In genomic region chr19:29550896-29551295, GRCh38 we compare ENCODE assay signal across 19 cellular contexts. TPM values are rescaled to one million over a fixed set of nuclear protein-coding genes. Genes with fewer than 3 reads are reported as not detected.
DNase-seq lines count a peak whose midpoint lies in the region; ATAC-seq and TF ChIP-seq lines count a peak whose summit lies in the region.
"Had no signal": no experiment of that assay in that cellular context is flagged by ENCODE, and none has a peak within 500 bp of the region (broad histone marks: within the 10 kb centered on the region; RNA-seq: fewer than 3 reads in every experiment).

No MANE protein-coding gene starts in this region.

- no peaks in the 10 kb centered on the region for H3K4me1 ChIP-seq in left ventricle myocardium inferior
- H3K4me1 ChIP-seq in BE2C, result no peaks in the 10 kb centered on the region
- H3K4me1 ChIP-seq: A549 had no signal

- H3K9me3 ChIP-seq in left ventricle myocardium inferior (replicated peaks), result peaks cover 27% of the 10 kb centered on the region
- no peaks in the 10 kb centered on the region for H3K9me3 ChIP-seq in BE2C

- H3K27ac Mint-ChIP-seq in type B pancreatic cell, result no peak overlapping the region
- H3K27ac Mint-ChIP-seq in stimulated activated memory B cell treated with anti-CD40 and anti-IgM and Interleukin-4, amounts not matched to agents 10 μg/mL and 1 μg/mL and 100 μg/mL, for 72 hours, result no peak overlapping the region
- H3K27ac Mint-ChIP-seq: CD4-positive, alpha-beta memory T cell had no signal

- no peak overlapping the region for H3K27ac ChIP-seq in left ventricle myocardium inferior (replicated peaks)
- H3K27ac ChIP-seq: A549 had no signal

- intact Hi-C loops in cardiac septum (cut with DNase I) (no loop called here), left ventricle myocardium inferior (cut with micrococcal nuclease) (no loop called here)

- TF ChIP-seq CTCF in left ventricle myocardium inferior (IDR thresholded peaks at IDR 0.05; ENCODE audit: borderline replicate concordance), result no peak
- TF ChIP-seq CTCF in type B pancreatic cell (conservative IDR thresholded peaks at IDR 0.05), result no peak
- no peak for TF ChIP-seq CTCF in BE2C (IDR thresholded peaks at IDR 0.05; ENCODE audit: low read depth, low read length)

- no peak overlapping the region for H3K4me3 Mint-ChIP-seq in type B pancreatic cell
- H3K4me3 Mint-ChIP-seq in stimulated activated memory B cell treated with anti-CD40 and anti-IgM and Interleukin-4, amounts not matched to agents 10 μg/mL and 1 μg/mL and 100 μg/mL, for 72 hours, result no peak overlapping the region
- H3K4me3 Mint-ChIP-seq: CD4-positive, alpha-beta memory T cell had no signal

- H3K27me3 Mint-ChIP-seq in type B pancreatic cell, result peaks cover 24% of the 10 kb centered on the region
- H3K27me3 Mint-ChIP-seq in stimulated activated memory B cell treated with anti-CD40 and anti-IgM and Interleukin-4, amounts not matched to agents 10 μg/mL and 1 μg/mL and 100 μg/mL, for 72 hours, result peaks cover 37% of the 10 kb centered on the region

- peak; percentile 39 for DNase-seq in cardiac septum (ENCODE audit: low spot score)
- DNase-seq in left ventricle myocardium inferior, result no peak
- peak; percentile 59 for DNase-seq in mesenteric fat pad (ENCODE audit: low spot score)
- DNase-seq in type B pancreatic cell (ENCODE audit: extremely low spot score, unreplicated experiment), result peak; percentile 27
- DNase-seq in inferior parietal cortex (ENCODE audit: extremely low spot score), result no peak
- DNase-seq in BE2C, result no peak
- DNase-seq: 8988T; ACHN; AML-193; C1 segment of cervical spinal cord; Caco-2; CD4-positive, alpha-beta memory T cell; DMS153; DND-41; GOT3; HCEC 1CT had no signal

- peaks cover 4% of the 10 kb centered on the region for H3K4me1 Mint-ChIP-seq in type B pancreatic cell (ENCODE audit: unreplicated experiment)
- no peaks in the 10 kb centered on the region for H3K4me1 Mint-ChIP-seq in stimulated activated memory B cell treated with anti-CD40 and anti-IgM and Interleukin-4, amounts not matched to agents 10 μg/mL and 1 μg/mL and 100 μg/mL, for 72 hours
- H3K4me1 Mint-ChIP-seq: CD4-positive, alpha-beta memory T cell had no signal

- H3K36me3 Mint-ChIP-seq in type B pancreatic cell, result no peaks in the 10 kb centered on the region
- no peaks in the 10 kb centered on the region for H3K36me3 Mint-ChIP-seq in stimulated activated memory B cell treated with anti-CD40 and anti-IgM and Interleukin-4, amounts not matched to agents 10 μg/mL and 1 μg/mL and 100 μg/mL, for 72 hours

- no peak for ATAC-seq in stimulated activated memory B cell treated with anti-CD40 and anti-IgM and Interleukin-4, amounts not matched to agents 10 μg/mL and 1 μg/mL and 100 μg/mL, for 72 hours
- ATAC-seq: A549 had no signal

- H3K36me3 ChIP-seq in left ventricle myocardium inferior (no peaks in the 10 kb centered on the region), BE2C (no peaks in the 10 kb centered on the region)

- H3K4me3 ChIP-seq in left ventricle myocardium inferior, result no peak overlapping the region
- H3K4me3 ChIP-seq in BE2C (ENCODE audit: low read depth, low read length), result no peak overlapping the region
- H3K4me3 ChIP-seq: A549 had no signal

- H3K9me3 Mint-ChIP-seq in type B pancreatic cell, result peaks cover 13% of the 10 kb centered on the region
- H3K9me3 Mint-ChIP-seq in stimulated activated memory B cell treated with anti-CD40 and anti-IgM and Interleukin-4, amounts not matched to agents 10 μg/mL and 1 μg/mL and 100 μg/mL, for 72 hours, result peaks cover 20% of the 10 kb centered on the region

- H3K27me3 ChIP-seq in left ventricle myocardium inferior (ENCODE audit: low read depth) (peaks cover 46% of the 10 kb centered on the region), BE2C (no peaks in the 10 kb centered on the region)

RNA-seq across cellular contexts. Expression of gene VSTM2B, which starts 25.1 kb away (rescaled TPM):
- not detected for total RNA-seq in cardiac septum
- not detected for total RNA-seq in left ventricle myocardium inferior
- total RNA-seq in mesenteric fat pad, result not detected
- total RNA-seq in type B pancreatic cell (ENCODE audit: low replicate concordance), result 0.68 TPM in 1 of 2 replicates, not detected in the other
- not detected for polyA plus RNA-seq in BE2C (2012; ENCODE audit: insufficient read depth, insufficient read length, low read depth)
- total RNA-seq: Caco-2; CD4-positive, alpha-beta memory T cell had no signal
- polyA plus RNA-seq: A549; BJ; CD4-positive, alpha-beta memory T cell had no signal

RNA-seq across cellular contexts. Expression of gene POP4, which starts 55.2 kb away (rescaled TPM):
- 47.8 TPM for total RNA-seq in cardiac septum
- total RNA-seq in left ventricle myocardium inferior, result 53.9 TPM
- 57.4 TPM for total RNA-seq in mesenteric fat pad
- total RNA-seq in type B pancreatic cell (ENCODE audit: low replicate concordance), result 48.4 and 51.3 TPM in 2 replicates
- polyA plus RNA-seq in BE2C (2012; ENCODE audit: insufficient read depth, insufficient read length, low read depth), result 83.4 TPM

Comparison
In these comparisons a context has a peak if more than half of its experiments do, and no peak if none do; other contexts are left out.
1. DNase-seq: peak in cardiac septum (single experiment), mesenteric fat pad (single experiment) and type B pancreatic cell (single experiment); none in left ventricle myocardium inferior (single experiment), inferior parietal cortex (single experiment) and BE2C (single experiment).